Comparison of ENCODE assay signal across 8 cellular contexts in genomic region chr3:187935623-187936156, GRCh38.
A peak's percentile ranks its signal among the peaks of the same experiment; 100 is the strongest.
DNase-seq lines count a peak whose midpoint lies in the region; ATAC-seq and TF ChIP-seq lines count a peak whose summit lies in the region.

No MANE protein-coding gene starts in this region.

- H3K79me2 ChIP-seq in KMS-11 (ENCODE audit: insufficient read depth, low read depth), result no peaks in the 10 kb centered on the region

- peaks cover 19% of the 10 kb centered on the region for H3K4me1 Mint-ChIP-seq in stimulated activated naive CD8-positive, alpha-beta T cell treated with anti-CD3 and anti-CD28 coated beads, Interleukin-15, amount 100 ng/mL, for 72 hours

- peak overlapping the region; percentile 34 for H3K4me2 ChIP-seq in KMS-11

- H3K4me1 ChIP-seq in KMS-11 (ENCODE audit: low read depth, poor library complexity, severe bottlenecking), result peaks cover 11% of the 10 kb centered on the region

- TF ChIP-seq CTCF in KMS-11 (conservative IDR thresholded peaks at IDR 0.05; ENCODE audit: low read depth, low read length) (no peak), RWPE1 (conservative IDR thresholded peaks at IDR 0.05; ENCODE audit: low read depth) (no peak)

- POLR2A ChIA-PET in RWPE1 (lab: Yijun Ruan, JAX; ENCODE audit: low non-redundant PET), result no interaction called here

- H3K27ac ChIP-seq in KMS-11 (no peak overlapping the region), RWPE1 (no peak overlapping the region)

- H3K9ac ChIP-seq in KMS-11, result no peak overlapping the region

- ATAC-seq in GM18498 (IDR thresholded peaks at IDR 0.05; ENCODE audit: unreplicated experiment) (peak; percentile 98), GM21529 (IDR thresholded peaks at IDR 0.05; ENCODE audit: unreplicated experiment) (peak; percentile 98)
- ATAC-seq in stimulated activated naive CD8-positive, alpha-beta T cell treated with anti-CD3 and anti-CD28 coated beads, Interleukin-15, amount 100 ng/mL, for 72 hours, result peak; percentile 99

- H3K4me3 ChIP-seq in KMS-11 (IDR thresholded peaks at IDR 0.05; ENCODE audit: insufficient read depth, low read depth, low read length), result no peak overlapping the region

- H3K27ac Mint-ChIP-seq in stimulated activated naive CD8-positive, alpha-beta T cell treated with anti-CD3 and anti-CD28 coated beads, Interleukin-15, amount 100 ng/mL, for 72 hours, result no peak overlapping the region

- H4K20me1 ChIP-seq in KMS-11 (ENCODE audit: insufficient read depth), result no peaks in the 10 kb centered on the region

- H3K36me3 ChIP-seq in KMS-11 (ENCODE audit: insufficient read depth), result no peaks in the 10 kb centered on the region

- H3K4me3 Mint-ChIP-seq in stimulated activated naive CD8-positive, alpha-beta T cell treated with anti-CD3 and anti-CD28 coated beads, Interleukin-15, amount 100 ng/mL, for 72 hours, result peak overlapping the region in 1 of 2 donors; percentile 29

- no peak overlapping the region for H2AFZ ChIP-seq in KMS-11 (ENCODE audit: low read depth)

- CTCF ChIA-PET in RWPE1 (lab: Yijun Ruan, JAX), result no interaction called here

- DNase-seq in activated gamma-delta T cell treated with Interleukin-2 at 50 U/mL for 16 hours, result peak; percentile 18
- peak; percentile 41 to 62 for DNase-seq in stimulated activated naive CD8-positive, alpha-beta T cell treated with anti-CD3 and anti-CD28 coated beads, Interleukin-15, amount 100 ng/mL, for 72 hours
- DNase-seq in DMS114 treated with DMSO at 0.1 percent for 48 hours (lab: John Stamatoyannopoulos, UW; ENCODE audit: unreplicated experiment), result no peak
- DNase-seq in DMS153 treated with DMSO at 0.1 percent for 48 hours (lab: John Stamatoyannopoulos, UW; ENCODE audit: unreplicated experiment), result no peak
- DNase-seq in RWPE1 (ENCODE audit: low spot score), result no peak

- no peaks in the 10 kb centered on the region for H3K27me3 Mint-ChIP-seq in stimulated activated naive CD8-positive, alpha-beta T cell treated with anti-CD3 and anti-CD28 coated beads, Interleukin-15, amount 100 ng/mL, for 72 hours

- H3K9me3 Mint-ChIP-seq in stimulated activated naive CD8-positive, alpha-beta T cell treated with anti-CD3 and anti-CD28 coated beads, Interleukin-15, amount 100 ng/mL, for 72 hours, result no peaks in the 10 kb centered on the region

- H3K27me3 ChIP-seq in KMS-11 (ENCODE audit: insufficient read depth, low read depth), result peaks cover 6% of the 10 kb centered on the region

Comparison
In these comparisons a context has a peak if more than half of its experiments do, and no peak if none do; other contexts are left out.
1. DNase-seq: peak in activated gamma-delta T cell treated with Interleukin-2 at 50 U/mL for 16 hours (single experiment) and stimulated activated naive CD8-positive, alpha-beta T cell treated with anti-CD3 and anti-CD28 coated beads, Interleukin-15, amount 100 ng/mL, for 72 hours (2 of 2); none in DMS114 treated with DMSO at 0.1 percent for 48 hours (single experiment), DMS153 treated with DMSO at 0.1 percent for 48 hours (single experiment) and RWPE1 (single experiment).
2. Peak in every context shown above with its lines, with median percentiles within 50 percentile points of each other: ATAC-seq.